In the genomic region with DNA sequence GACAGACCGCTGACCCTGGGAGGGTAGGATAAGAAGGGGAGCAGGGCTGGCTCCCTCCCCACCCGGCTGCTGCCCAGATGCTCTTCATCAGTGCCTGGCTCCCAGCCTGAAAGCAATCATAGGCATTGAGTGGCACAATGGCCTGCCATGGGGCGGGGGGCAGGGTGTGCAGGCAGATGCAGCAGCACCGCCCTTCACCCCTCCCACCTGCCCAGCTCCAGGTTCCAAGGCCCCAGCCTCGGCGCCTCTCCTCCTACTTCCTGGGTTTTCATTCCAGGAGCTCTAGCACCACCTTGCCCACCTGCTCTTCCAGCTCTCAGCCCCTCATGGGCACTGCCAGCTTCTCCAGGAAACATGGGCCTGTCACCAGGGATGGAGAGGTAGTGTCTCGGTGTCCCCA, we compare ENCODE assay signal across 1 cellular context.
TF ChIP-seq lines count a peak whose summit lies in the region.

No MANE protein-coding gene starts in this region.

TF ChIP-seq in GM23338, 12 proteins besides CTCF, POLR2A, EP300 and RAD21 (continued from another document):
- TF ChIP-seq, protein P1, sequence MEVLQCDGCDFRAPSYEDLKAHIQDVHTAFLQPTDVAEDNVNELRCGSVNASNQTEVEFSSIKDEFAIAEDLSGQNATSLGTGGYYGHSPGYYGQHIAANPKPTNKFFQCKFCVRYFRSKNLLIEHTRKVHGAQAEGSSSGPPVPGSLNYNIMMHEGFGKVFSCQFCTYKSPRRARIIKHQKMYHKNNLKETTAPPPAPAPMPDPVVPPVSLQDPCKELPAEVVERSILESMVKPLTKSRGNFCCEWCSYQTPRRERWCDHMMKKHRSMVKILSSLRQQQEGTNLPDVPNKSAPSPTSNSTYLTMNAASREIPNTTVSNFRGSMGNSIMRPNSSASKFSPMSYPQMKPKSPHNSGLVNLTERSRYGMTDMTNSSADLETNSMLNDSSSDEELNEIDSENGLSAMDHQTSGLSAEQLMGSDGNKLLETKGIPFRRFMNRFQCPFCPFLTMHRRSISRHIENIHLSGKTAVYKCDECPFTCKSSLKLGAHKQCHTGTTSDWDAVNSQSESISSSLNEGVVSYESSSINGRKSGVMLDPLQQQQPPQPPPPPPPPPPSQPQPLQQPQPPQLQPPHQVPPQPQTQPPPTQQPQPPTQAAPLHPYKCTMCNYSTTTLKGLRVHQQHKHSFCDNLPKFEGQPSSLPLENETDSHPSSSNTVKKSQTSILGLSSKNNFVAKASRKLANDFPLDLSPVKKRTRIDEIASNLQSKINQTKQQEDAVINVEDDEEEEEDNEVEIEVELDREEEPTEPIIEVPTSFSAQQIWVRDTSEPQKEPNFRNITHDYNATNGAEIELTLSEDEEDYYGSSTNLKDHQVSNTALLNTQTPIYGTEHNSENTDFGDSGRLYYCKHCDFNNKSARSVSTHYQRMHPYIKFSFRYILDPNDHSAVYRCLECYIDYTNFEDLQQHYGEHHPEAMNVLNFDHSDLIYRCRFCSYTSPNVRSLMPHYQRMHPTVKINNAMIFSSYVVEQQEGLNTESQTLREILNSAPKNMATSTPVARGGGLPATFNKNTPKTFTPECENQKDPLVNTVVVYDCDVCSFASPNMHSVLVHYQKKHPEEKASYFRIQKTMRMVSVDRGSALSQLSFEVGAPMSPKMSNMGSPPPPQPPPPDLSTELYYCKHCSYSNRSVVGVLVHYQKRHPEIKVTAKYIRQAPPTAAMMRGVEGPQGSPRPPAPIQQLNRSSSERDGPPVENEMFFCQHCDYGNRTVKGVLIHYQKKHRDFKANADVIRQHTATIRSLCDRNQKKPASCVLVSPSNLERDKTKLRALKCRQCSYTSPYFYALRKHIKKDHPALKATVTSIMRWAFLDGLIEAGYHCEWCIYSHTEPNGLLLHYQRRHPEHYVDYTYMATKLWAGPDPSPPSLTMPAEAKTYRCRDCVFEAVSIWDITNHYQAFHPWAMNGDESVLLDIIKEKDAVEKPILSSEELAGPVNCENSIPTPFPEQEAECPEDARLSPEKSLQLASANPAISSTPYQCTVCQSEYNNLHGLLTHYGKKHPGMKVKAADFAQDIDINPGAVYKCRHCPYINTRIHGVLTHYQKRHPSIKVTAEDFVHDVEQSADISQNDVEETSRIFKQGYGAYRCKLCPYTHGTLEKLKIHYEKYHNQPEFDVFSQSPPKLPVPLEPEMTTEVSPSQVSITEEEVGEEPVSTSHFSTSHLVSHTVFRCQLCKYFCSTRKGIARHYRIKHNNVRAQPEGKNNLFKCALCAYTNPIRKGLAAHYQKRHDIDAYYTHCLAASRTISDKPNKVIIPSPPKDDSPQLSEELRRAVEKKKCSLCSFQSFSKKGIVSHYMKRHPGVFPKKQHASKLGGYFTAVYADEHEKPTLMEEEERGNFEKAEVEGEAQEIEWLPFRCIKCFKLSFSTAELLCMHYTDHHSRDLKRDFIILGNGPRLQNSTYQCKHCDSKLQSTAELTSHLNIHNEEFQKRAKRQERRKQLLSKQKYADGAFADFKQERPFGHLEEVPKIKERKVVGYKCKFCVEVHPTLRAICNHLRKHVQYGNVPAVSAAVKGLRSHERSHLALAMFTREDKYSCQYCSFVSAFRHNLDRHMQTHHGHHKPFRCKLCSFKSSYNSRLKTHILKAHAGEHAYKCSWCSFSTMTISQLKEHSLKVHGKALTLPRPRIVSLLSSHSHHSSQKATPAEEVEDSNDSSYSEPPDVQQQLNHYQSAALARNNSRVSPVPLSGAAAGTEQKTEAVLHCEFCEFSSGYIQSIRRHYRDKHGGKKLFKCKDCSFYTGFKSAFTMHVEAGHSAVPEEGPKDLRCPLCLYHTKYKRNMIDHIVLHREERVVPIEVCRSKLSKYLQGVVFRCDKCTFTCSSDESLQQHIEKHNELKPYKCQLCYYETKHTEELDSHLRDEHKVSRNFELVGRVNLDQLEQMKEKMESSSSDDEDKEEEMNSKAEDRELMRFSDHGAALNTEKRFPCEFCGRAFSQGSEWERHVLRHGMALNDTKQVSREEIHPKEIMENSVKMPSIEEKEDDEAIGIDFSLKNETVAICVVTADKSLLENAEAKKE (CRISPR knock-in tag; IDR thresholded peaks at IDR 0.05), result no peak
- TF ChIP-seq POLR2AphosphoS5 (IDR thresholded peaks at IDR 0.05; ENCODE audit: low read depth), result no peak
